ENCODE assay signal across 13 cellular contexts in genomic region chrX:118325453-118325852, GRCh38. TPM values are rescaled to one million over a fixed set of nuclear protein-coding genes. Genes with fewer than 3 reads are reported as not detected.
DNase-seq lines count a peak whose midpoint lies in the region; TF ChIP-seq lines count a peak whose summit lies in the region.
"Had no signal": no experiment of that assay in that cellular context is flagged by ENCODE, and none has a peak within 500 bp of the region (broad histone marks: within the 10 kb centered on the region; RNA-seq: fewer than 3 reads in every experiment).

No MANE protein-coding gene starts in this region.

- no peaks in the 10 kb centered on the region for H3K36me3 Mint-ChIP-seq in glutamatergic neuron (ENCODE audit: unreplicated experiment)
- H3K36me3 Mint-ChIP-seq: CD4-positive, CD25-positive, alpha-beta regulatory T cell; naive B cell had no signal

- CTCF ChIA-PET in RWPE1 (lab: Yijun Ruan, JAX): interaction anchor here (0.5 kb wide), 2 partner anchors 8 to 70 kb away, joined by 3 to 4 read pairs; no protein-coding TSS in a partner anchor

- H3K4me1 Mint-ChIP-seq in glutamatergic neuron (ENCODE audit: low read depth, unreplicated experiment): no peaks in the 10 kb centered on the region
- H3K4me1 Mint-ChIP-seq: activated CD4-positive, alpha-beta T cell treated with anti-CD3 and anti-CD28 coated beads for 36 hours; CD4-positive, CD25-positive, alpha-beta regulatory T cell; naive B cell had no signal

- TF ChIP-seq CTCF in GM20000 (IDR thresholded peaks at IDR 0.05; ENCODE audit: extremely low read depth, missing control alignments) (no peak), RWPE1 (conservative IDR thresholded peaks at IDR 0.05; ENCODE audit: low read depth) (peak; percentile 19; the same call in 1 of the 2 replicates), glutamatergic neuron (IDR thresholded peaks at IDR 0.05; ENCODE audit: partially characterized antibody, unreplicated experiment) (no peak)

- H3K27ac Mint-ChIP-seq in glutamatergic neuron (ENCODE audit: unreplicated experiment): no peak overlapping the region
- H3K27ac Mint-ChIP-seq: activated CD4-positive, alpha-beta T cell treated with anti-CD3 and anti-CD28 coated beads for 36 hours; CD4-positive, CD25-positive, alpha-beta regulatory T cell had no signal

- H3K27ac ChIP-seq in RWPE1: no peak overlapping the region
- H3K27ac ChIP-seq: SJSA1 had no signal

- DNase-seq in AG08395 (ENCODE audit: low spot score) (peak; percentile 7), GM20000 (ENCODE audit: low spot score) (peak; percentile 10), RWPE1 (ENCODE audit: low spot score) (peak; percentile 3), fibroblast of peridontal ligament (ENCODE audit: extremely low read depth) (peak; percentile 1), NCI-H345 treated with DMSO at 0.1 percent for 48 hours (lab: John Stamatoyannopoulos, UW; ENCODE audit: unreplicated experiment) (no peak), glutamatergic neuron (no peak)
- DNase-seq in activated effector memory CD4-positive, alpha-beta T cell treated with anti-CD3 and anti-CD28 coated beads, Interleukin-2, amount 50 U/mL, for 16 hours: no peak
- DNase-seq in activated CD4-positive, alpha-beta T cell treated with anti-CD3 and anti-CD28 coated beads, Interleukin-2, amount 50 U/mL, for 1 hour: no peak
- DNase-seq: activated CD4-positive, alpha-beta T cell treated with anti-CD3 and anti-CD28 coated beads for 36 hours; naive B cell; NCI-H2171 treated with DMSO at 0.1 percent for 48 hours had no signal

- no peaks in the 10 kb centered on the region for H3K27me3 Mint-ChIP-seq in glutamatergic neuron (ENCODE audit: unreplicated experiment)
- H3K27me3 Mint-ChIP-seq: activated CD4-positive, alpha-beta T cell treated with anti-CD3 and anti-CD28 coated beads for 36 hours; naive B cell had no signal

- H3K9me3 Mint-ChIP-seq in glutamatergic neuron (ENCODE audit: unreplicated experiment): no peaks in the 10 kb centered on the region
- H3K9me3 Mint-ChIP-seq: CD4-positive, CD25-positive, alpha-beta regulatory T cell had no signal

- POLR2A ChIA-PET in RWPE1 (lab: Yijun Ruan, JAX; ENCODE audit: low non-redundant PET): no interaction called here

- H3K4me3 Mint-ChIP-seq in glutamatergic neuron (ENCODE audit: unreplicated experiment): no peak overlapping the region
- H3K4me3 Mint-ChIP-seq: activated CD4-positive, alpha-beta T cell treated with anti-CD3 and anti-CD28 coated beads for 36 hours; CD4-positive, CD25-positive, alpha-beta regulatory T cell; naive B cell had no signal

RNA-seq across cellular contexts. Expression of gene WDR44, which starts 20.5 kb away (rescaled TPM):
- 14.6 TPM for total RNA-seq in glutamatergic neuron (ENCODE audit: unreplicated experiment)

Comparison
In these comparisons a context has a peak if more than half of its experiments do, and no peak if none do; other contexts are left out.
1. DNase-seq: peak in AG08395 (single experiment), GM20000 (single experiment), RWPE1 (single experiment) and fibroblast of peridontal ligament (single experiment); none in activated effector memory CD4-positive, alpha-beta T cell treated with anti-CD3 and anti-CD28 coated beads, Interleukin-2, amount 50 U/mL, for 16 hours (single experiment), activated CD4-positive, alpha-beta T cell treated with anti-CD3 and anti-CD28 coated beads, Interleukin-2, amount 50 U/mL, for 1 hour (single experiment), NCI-H345 treated with DMSO at 0.1 percent for 48 hours (single experiment) and glutamatergic neuron (single experiment).